ENCODE assay signal across 28 cellular contexts in genomic region chr7:154875297-154875696, GRCh38.
A peak's percentile ranks its signal among the peaks of the same experiment; 100 is the strongest.
DNase-seq lines count a peak whose midpoint lies in the region; TF ChIP-seq lines count a peak whose summit lies in the region.
"Had no signal": no experiment of that assay in that cellular context is flagged by ENCODE, and none has a peak within 500 bp of the region (broad histone marks: within the 10 kb centered on the region; RNA-seq: fewer than 3 reads in every experiment).

No MANE protein-coding gene starts in this region.

- peak overlapping the region; percentile 59 for H2BK12ac ChIP-seq in neuronal stem cell (ENCODE audit: low read length)

- no peak overlapping the region for H3K27ac ChIP-seq in neuronal stem cell (replicated peaks; ENCODE audit: low read length)
- H3K27ac ChIP-seq in osteoblast (ENCODE audit: low read depth, low read length), result no peak overlapping the region
- H3K27ac ChIP-seq: 22Rv1; A549; BLaER1; BLaER1 treated with 17β-estradiol and CSF1 and Interleukin-3, amounts not matched to agents 10 nM and 100 nM; C4-2B had no signal

- DNase-seq in neuronal stem cell (ENCODE audit: low spot score) (no peak), osteoblast (ENCODE audit: insufficient read length, low spot score, missing footprints) (peak; percentile 53), T1000 (lab: John Stamatoyannopoulos, UW) (no peak), DMS53 treated with DMSO at 0.1 percent for 48 hours (lab: John Stamatoyannopoulos, UW; ENCODE audit: unreplicated experiment) (no peak)
- DNase-seq: 8988T; ACHN; AML-193; BE2C; Caco-2; Calu3; CD4-positive, alpha-beta memory T cell; CD4-positive, alpha-beta T cell; CD4-positive, CD25-positive, alpha-beta regulatory T cell; CD8-positive, alpha-beta memory T cell; CD8-positive, alpha-beta T cell; COR-L47; DMS 273 treated with DMSO at 0.1 percent for 48 hours; DMS153; DMS53; DMS79; DMS79 treated with DMSO at 0.1 percent for 48 hours; DND-41; EL had no signal

- H2AFZ ChIP-seq in neuronal stem cell (ENCODE audit: low read length) (no peak overlapping the region), osteoblast (ENCODE audit: low read length) (no peak overlapping the region)

- H2BK5ac ChIP-seq in neuronal stem cell (ENCODE audit: low read length), result no peak overlapping the region

- H2BK120ac ChIP-seq in neuronal stem cell (ENCODE audit: low read depth, low read length), result peak overlapping the region; percentile 25

- H3K23ac ChIP-seq in neuronal stem cell (ENCODE audit: low read depth, low read length, poor library complexity), result no peak overlapping the region

- no peak overlapping the region for H3K4ac ChIP-seq in neuronal stem cell (ENCODE audit: low read length)

- no peak overlapping the region for H3K9ac ChIP-seq in neuronal stem cell (ENCODE audit: low read depth, low read length, poor library complexity)
- H3K9ac ChIP-seq: BLaER1; BLaER1 treated with 17β-estradiol and CSF1 and Interleukin-3, amounts not matched to agents 10 nM and 100 nM had no signal

- H3K9me3 ChIP-seq in neuronal stem cell (replicated peaks in 1 of 2; ENCODE audit: control insufficient read depth in 2 of 2, insufficient read depth in 1 of 2, low read depth in 1 of 2, low read length in 2 of 2) (peaks cover 0 to 3% of the 10 kb centered on the region in 2 donors), osteoblast (ENCODE audit: low read depth, low read length) (no peaks in the 10 kb centered on the region)
- H3K9me3 ChIP-seq: A549; BE2C; BLaER1; BLaER1 treated with 17β-estradiol and CSF1 and Interleukin-3, amounts not matched to agents 10 nM and 100 nM; Caco-2 had no signal

- no peaks in the 10 kb centered on the region for H4K20me1 ChIP-seq in osteoblast (ENCODE audit: insufficient read depth, low read length)
- H4K20me1 ChIP-seq: BLaER1; BLaER1 treated with 17β-estradiol and CSF1 and Interleukin-3, amounts not matched to agents 10 nM and 100 nM had no signal

- H3K79me1 ChIP-seq in neuronal stem cell (ENCODE audit: low read depth, low read length), result no peaks in the 10 kb centered on the region

- no peak overlapping the region for H4K8ac ChIP-seq in neuronal stem cell (ENCODE audit: low read depth, low read length)

- H3K18ac ChIP-seq in neuronal stem cell (ENCODE audit: low read length), result peak overlapping the region; percentile 58

- H3K27me3 ChIP-seq in neuronal stem cell (ENCODE audit: control insufficient read depth in 3 of 3, insufficient read depth in 3 of 3, low read depth in 1 of 3, low read length in 3 of 3) (peaks cover 0 to 8% (median 2%) of the 10 kb centered on the region in 3 experiments), osteoblast (ENCODE audit: insufficient read depth, low read length) (no peaks in the 10 kb centered on the region)
- H3K27me3 ChIP-seq: BE2C; BLaER1; BLaER1 treated with 17β-estradiol and CSF1 and Interleukin-3, amounts not matched to agents 10 nM and 100 nM had no signal

- H3K79me2 ChIP-seq in osteoblast (ENCODE audit: insufficient read depth, low read length), result no peaks in the 10 kb centered on the region

- H3K4me3 ChIP-seq in neuronal stem cell (ENCODE audit: low read length in 2 of 2), result no peak overlapping the region
- H3K4me3 ChIP-seq in osteoblast (ENCODE audit: insufficient read depth, low read length), result no peak overlapping the region
- H3K4me3 ChIP-seq: A549; BLaER1; BLaER1 treated with 17β-estradiol and CSF1 and Interleukin-3, amounts not matched to agents 10 nM and 100 nM had no signal

- H3K4me2 ChIP-seq in neuronal stem cell (ENCODE audit: insufficient read depth, low read length, poor library complexity, severe bottlenecking), result no peak overlapping the region
- no peak overlapping the region for H3K4me2 ChIP-seq in osteoblast (ENCODE audit: insufficient read depth, low read length)
- H3K4me2 ChIP-seq: A549; BLaER1; BLaER1 treated with 17β-estradiol and CSF1 and Interleukin-3, amounts not matched to agents 10 nM and 100 nM had no signal

- no peak for TF ChIP-seq CTCF in osteoblast (IDR thresholded peaks at IDR 0.05; ENCODE audit: extremely low read depth, low read depth, low read length)

- H3K36me3 ChIP-seq in neuronal stem cell (replicated peaks in 1 of 2; ENCODE audit: control insufficient read depth in 2 of 2, insufficient read depth in 2 of 2, low read length in 2 of 2), result peaks cover 0 to 3% of the 10 kb centered on the region in 2 donors
- no peaks in the 10 kb centered on the region for H3K36me3 ChIP-seq in osteoblast (ENCODE audit: insufficient read depth, low read length)
- H3K36me3 ChIP-seq: BE2C; BLaER1; BLaER1 treated with 17β-estradiol and CSF1 and Interleukin-3, amounts not matched to agents 10 nM and 100 nM had no signal

- H2AK5ac ChIP-seq in neuronal stem cell (ENCODE audit: low read depth, low read length), result peak overlapping the region; percentile 3

- no peak overlapping the region for H3K14ac ChIP-seq in neuronal stem cell (ENCODE audit: low read length)

- WGBS in neuronal stem cell (ENCODE audit: extremely low coverage in 2 of 2, insufficient read length in 2 of 2, insufficient replicate concordance in 1 of 2), 2 donors, result no CpG with 5 or more reads among the region's 13 CpGs

- H2BK15ac ChIP-seq in neuronal stem cell (ENCODE audit: low read length), result peak overlapping the region; percentile 76

- H4K91ac ChIP-seq in neuronal stem cell (ENCODE audit: low read depth, low read length, poor library complexity), result no peak overlapping the region

- H3K4me1 ChIP-seq in neuronal stem cell (ENCODE audit: control insufficient read depth in 2 of 2, insufficient read depth in 1 of 2, low read depth in 1 of 2, low read length in 2 of 2) (peaks cover 0 to 22% of the 10 kb centered on the region in 2 donors), osteoblast (ENCODE audit: insufficient read depth, low read length) (no peaks in the 10 kb centered on the region)
- H3K4me1 ChIP-seq: A549; BLaER1; BLaER1 treated with 17β-estradiol and CSF1 and Interleukin-3, amounts not matched to agents 10 nM and 100 nM; Caco-2 had no signal
